ENCODE assay signal across 5 cellular contexts in the genomic region with DNA sequence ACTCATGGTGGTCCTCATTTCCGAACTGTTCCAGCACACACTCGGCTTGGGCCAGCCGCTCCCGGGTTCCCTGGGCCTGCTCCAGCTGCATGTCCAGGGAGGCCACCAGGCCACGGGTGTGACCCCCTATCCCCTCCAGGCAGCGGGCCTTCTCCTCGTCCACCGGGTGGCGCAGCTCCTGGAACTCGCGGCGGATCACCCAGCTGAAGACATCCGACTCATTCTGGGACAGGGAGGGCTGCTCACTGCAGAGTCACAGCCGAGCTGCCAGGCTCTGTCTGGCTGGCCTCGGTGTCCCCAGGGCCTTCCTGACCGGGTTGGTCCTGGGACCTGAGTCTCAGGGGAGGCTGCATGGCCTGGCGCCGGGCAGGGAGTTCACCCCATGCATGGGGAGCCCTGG. TPM values are rescaled to one million over a fixed set of nuclear protein-coding genes. Genes with fewer than 3 reads are reported as not detected.
"Had no signal": no experiment of that assay in that cellular context is flagged by ENCODE, and none has a peak within 500 bp of the region (broad histone marks: within the 10 kb centered on the region; RNA-seq: fewer than 3 reads in every experiment).

No MANE protein-coding gene starts in this region.

RNA-seq across cellular contexts. Expression of gene TRIM74, which starts 9.2 kb away (rescaled TPM):
- total RNA-seq: fibroblast of villous mesenchyme, gastrocnemius medialis, myocyte, thoracic aorta had no signal
- polyA plus RNA-seq: keratinocyte had no signal
